Comparison of ENCODE assay signal across 8 cellular contexts in the genomic region with DNA sequence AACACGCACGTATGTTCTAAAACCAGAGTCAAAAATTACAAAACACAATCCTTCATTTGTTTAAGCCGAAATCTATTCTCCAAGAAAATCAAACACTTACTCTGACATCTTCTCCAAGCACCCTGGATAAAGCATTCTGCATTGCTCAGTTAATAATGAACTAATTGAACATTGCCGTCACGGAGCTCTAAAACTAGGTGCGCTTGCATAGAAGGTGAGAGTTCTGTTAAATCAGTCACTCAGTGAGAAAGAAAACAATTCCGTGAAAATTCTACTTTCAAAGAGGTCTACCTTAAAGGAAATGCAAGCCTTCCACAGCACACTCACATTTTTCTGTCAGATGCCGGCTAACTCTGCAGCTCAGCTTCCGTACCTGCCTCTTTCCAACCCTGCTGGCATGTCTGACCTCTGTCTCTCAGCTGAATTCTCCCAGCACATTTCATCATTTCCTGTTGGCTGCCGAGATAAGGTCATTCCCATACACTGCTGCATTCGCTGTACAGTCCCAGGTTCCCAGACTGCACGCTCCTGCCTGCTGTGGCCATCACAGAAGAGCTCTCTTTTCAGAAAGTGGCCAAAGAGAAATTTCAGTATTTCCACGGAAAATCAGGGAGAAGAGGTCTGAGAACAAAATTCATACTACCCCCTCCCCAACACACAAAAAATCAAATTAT. TPM values are rescaled to one million over a fixed set of nuclear protein-coding genes. Genes with fewer than 3 reads are reported as not detected.
DNase-seq lines count a peak whose midpoint lies in the region; ATAC-seq and TF ChIP-seq lines count a peak whose summit lies in the region.

No MANE protein-coding gene starts in this region.

- POLR2A ChIA-PET in Caco-2 (lab: Charles Lee) (interaction anchor here (0.6 to 1.4 kb wide), 5 partner anchors 12 to 106 kb away, joined by 3 to 14 read pairs (median 6); no protein-coding TSS in a partner anchor), OCI-LY7 (lab: Charles Lee) (interaction anchor here (0.5 kb wide), 1 partner anchor 257 kb away, joined by 4 read pairs; no protein-coding TSS in a partner anchor)

- 0 out of 2 replicates have a peak overlapping the region, but pooled peaks have one; percentile 4 for H3K4me3 ChIP-seq in Caco-2 (ENCODE audit: low read depth, low read length)
- peak overlapping the region; percentile 16 for H3K4me3 ChIP-seq in NB4 (ENCODE audit: low read depth, low read length)
- H3K4me3 ChIP-seq in cardiac fibroblast (replicated peaks in 1 of 2; ENCODE audit: low read depth in 2 of 2, low read length in 2 of 2): peak overlapping the region in 1 of 2 donors; percentile 16
- H3K4me3 ChIP-seq in upper lobe of right lung: peak overlapping the region; percentile 33
- no peak overlapping the region for H3K4me3 ChIP-seq in OCI-LY7 (ENCODE audit: low read depth, low read length, poor library complexity, severe bottlenecking)

- H3K27me3 Mint-ChIP-seq in Caco-2 (ENCODE audit: insufficient read depth, unreplicated experiment): no peaks in the 10 kb centered on the region

- BruUV-seq in Caco-2 (replicated peaks; lab: Mats Ljungman, UMichigan) (TSS peak; percentile 54), OCI-LY7 (replicated peaks; lab: Mats Ljungman, UMichigan) (no TSS peak)

- no peaks in the 10 kb centered on the region; the same call in 1 of the 2 replicates for H3K79me2 ChIP-seq in OCI-LY7 (ENCODE audit: insufficient read depth, low read depth, low read length)

- no peaks in the 10 kb centered on the region for H3K9me3 ChIP-seq in Caco-2
- H3K9me3 ChIP-seq in upper lobe of right lung: no peaks in the 10 kb centered on the region
- no peaks in the 10 kb centered on the region for H3K9me3 ChIP-seq in OCI-LY7 (ENCODE audit: low read length)

- no peaks in the 10 kb centered on the region for H3K9me3 Mint-ChIP-seq in Caco-2 (ENCODE audit: unreplicated experiment)

- H3K4me3 Mint-ChIP-seq in Caco-2 (ENCODE audit: unreplicated experiment): peak overlapping the region; percentile 78

- peak overlapping the region; percentile 90 for H3K27ac Mint-ChIP-seq in Caco-2 (ENCODE audit: unreplicated experiment)

- no peak overlapping the region for H3K4me2 ChIP-seq in OCI-LY7 (ENCODE audit: low read length)

- H3K9me2 ChIP-seq in OCI-LY7 (ENCODE audit: insufficient read depth, low read length): no peaks in the 10 kb centered on the region

- H3K27ac ChIP-seq in upper lobe of right lung (peak overlapping the region; percentile 76), OCI-LY7 (ENCODE audit: low read depth, low read length, poor library complexity, severe bottlenecking) (no peak overlapping the region)

- H3K4me1 Mint-ChIP-seq in Caco-2 (ENCODE audit: low read depth, unreplicated experiment): peaks cover 49% of the 10 kb centered on the region

- CTCF ChIA-PET in Caco-2 (lab: Charles Lee): interaction anchor here (0.8 to 1.8 kb wide), 3 partner anchors 13 to 92 kb away, joined by 3 to 9 read pairs (median 5); no protein-coding TSS in a partner anchor
- CTCF ChIA-PET in OCI-LY7 (lab: Charles Lee; ENCODE audit: unreplicated experiment): no interaction called here

- H4K20me1 ChIP-seq in OCI-LY7 (ENCODE audit: insufficient read depth, low read length): no peaks in the 10 kb centered on the region; the same call in 1 of the 2 replicates

- H3K36me3 ChIP-seq in Caco-2 (ENCODE audit: control insufficient read depth, insufficient read depth, low read length): no peaks in the 10 kb centered on the region; the same call in 1 of the 2 replicates
- H3K36me3 ChIP-seq in upper lobe of right lung: no peaks in the 10 kb centered on the region
- no peaks in the 10 kb centered on the region for H3K36me3 ChIP-seq in OCI-LY7 (ENCODE audit: insufficient read depth, low read length)

- no peaks in the 10 kb centered on the region for H3K27me3 ChIP-seq in Caco-2 (replicated peaks; ENCODE audit: control insufficient read depth, insufficient read depth, low read length)
- H3K27me3 ChIP-seq in upper lobe of right lung: no peaks in the 10 kb centered on the region

- no peak overlapping the region for H2AFZ ChIP-seq in OCI-LY7 (ENCODE audit: low read length)

- H3K4me1 ChIP-seq in Caco-2 (peaks cover 44% of the 10 kb centered on the region), upper lobe of right lung (peaks cover 57% of the 10 kb centered on the region), OCI-LY7 (ENCODE audit: insufficient read depth, low read length, poor library complexity, severe bottlenecking) (no peaks in the 10 kb centered on the region)

- peaks cover 58% of the 10 kb centered on the region for H3K36me3 Mint-ChIP-seq in Caco-2 (ENCODE audit: insufficient read depth, unreplicated experiment)

- TF ChIP-seq CTCF in Caco-2 (IDR thresholded peaks at IDR 0.05; ENCODE audit: insufficient read depth in 1 of 2, low read depth in 1 of 2, low read length in 1 of 2, severe bottlenecking in 1 of 2, unreplicated experiment in 1 of 2): no peak
- no peak for TF ChIP-seq CTCF in NB4 (IDR thresholded peaks at IDR 0.05; ENCODE audit: low read depth, low read length)
- no peak for TF ChIP-seq CTCF in cardiac fibroblast (IDR thresholded peaks at IDR 0.05; ENCODE audit: low read depth, low read length)
- TF ChIP-seq CTCF in upper lobe of right lung (IDR thresholded peaks at IDR 0.05): no peak
- TF ChIP-seq CTCF in OCI-LY7 (conservative IDR thresholded peaks at IDR 0.05; ENCODE audit: low read length): no peak

- ATAC-seq in upper lobe of right lung (peak; percentile 77), HG03097 (IDR thresholded peaks at IDR 0.05; ENCODE audit: low FRiP score, unreplicated experiment) (no peak), GM19395 (IDR thresholded peaks at IDR 0.05; ENCODE audit: unreplicated experiment) (no peak)

- DNase-seq in Caco-2 (peak; percentile 80 to 81), NB4 (ENCODE audit: low read depth) (peak; percentile 79), cardiac fibroblast (ENCODE audit: low read depth in 2 of 2) (peak; percentile 90 to 93), lung microvascular endothelial cell (ENCODE audit: low read depth in 2 of 2) (peak; percentile 97 to 98), upper lobe of right lung (no peak), OCI-LY7 (ENCODE audit: low spot score) (no peak)

- intact Hi-C loops in Caco-2 (cut with micrococcal nuclease; ENCODE audit: unreplicated experiment): loop anchor here (10.0 kb wide), 1 partner anchor 55 kb away; the partner anchor contains the start of gene PACSIN2
- intact Hi-C loops in upper lobe of right lung (cut with DNase I): no loop called here
- intact Hi-C loops in OCI-LY7 (cut with micrococcal nuclease; ENCODE audit: unreplicated experiment): no loop called here

- no peak for TF ChIP-seq POLR2A in NB4 (IDR thresholded peaks at IDR 0.05; ENCODE audit: extremely low read depth, insufficient read length)

RNA-seq across cellular contexts. Expression of gene PACSIN2, which starts 55.3 kb away (rescaled TPM):
- total RNA-seq in Caco-2 (2022) (122 and 126 TPM in 2 replicates), lung microvascular endothelial cell (59.9 and 88.9 TPM in 2 replicates), upper lobe of right lung (128 TPM), OCI-LY7 (2022) (38.5 and 41.7 TPM in 2 replicates)
- total RNA-seq in OCI-LY7 (2014; rRNA removed; shearing (Covaris generic)): 25.4 and 29.6 TPM in 2 replicates

Comparison
In these comparisons a context has a peak if more than half of its experiments do, and no peak if none do; other contexts are left out.
1. DNase-seq: peak in Caco-2 (2 of 2), NB4 (single experiment), cardiac fibroblast (2 of 2) and lung microvascular endothelial cell (2 of 2); none in upper lobe of right lung (single experiment) and OCI-LY7 (single experiment).